1 cellular context compared by ENCODE assay signal in genomic region chr9:101354765-101355708, GRCh38.
A peak's percentile ranks its signal among the peaks of the same experiment; 100 is the strongest.
TF ChIP-seq lines count a peak whose summit lies in the region.

No MANE protein-coding gene starts in this region.

TF ChIP-seq in HepG2, 621 proteins besides CTCF, POLR2A, EP300 and RAD21 (continued from another document and continues in another):
- TF ChIP-seq E2F1 (CRISPR knock-in tag; IDR thresholded peaks at IDR 0.05) (no peak), ZNF230 (CRISPR knock-in tag; IDR thresholded peaks at IDR 0.05) (no peak), CBFB (CRISPR knock-in tag; IDR thresholded peaks at IDR 0.05) (no peak), ZNF331 (CRISPR knock-in tag; IDR thresholded peaks at IDR 0.05) (no peak), ZNF274 (CRISPR knock-in tag; IDR thresholded peaks at IDR 0.05) (peak; percentile 50; the same call in 1 of the 2 replicates), ZNF543 (CRISPR knock-in tag; IDR thresholded peaks at IDR 0.05) (no peak; the same call in 1 of the 2 replicates), ZMYM2 (CRISPR knock-in tag; IDR thresholded peaks at IDR 0.05) (0 out of 2 replicates have a peak, but pooled peaks have one; percentile 49), SP1 (IDR thresholded peaks at IDR 0.05) (no peak), SP1 (CRISPR knock-in tag; IDR thresholded peaks at IDR 0.05) (no peak), ZNF407 (CRISPR knock-in tag; IDR thresholded peaks at IDR 0.05; ENCODE audit: not compliant biosample characterization) (no peak), ZBTB34 (CRISPR knock-in tag; IDR thresholded peaks at IDR 0.05) (0 out of 2 replicates have a peak, but pooled peaks have one; percentile 48), ZNF235 (CRISPR knock-in tag; IDR thresholded peaks at IDR 0.05; ENCODE audit: borderline replicate concordance) (no peak), ZNF550 (CRISPR knock-in tag; IDR thresholded peaks at IDR 0.05; ENCODE audit: borderline replicate concordance) (no peak; the same call in 1 of the 2 replicates), ISX (CRISPR knock-in tag; conservative IDR thresholded peaks at IDR 0.05) (no peak), THYN1 (CRISPR knock-in tag; IDR thresholded peaks at IDR 0.05; ENCODE audit: borderline replicate concordance, low read depth) (no peak), CHCHD3 (CRISPR knock-in tag; IDR thresholded peaks at IDR 0.05) (no peak), MXD3 (CRISPR knock-in tag; IDR thresholded peaks at IDR 0.05) (peak; percentile 43; the same call in 1 of the 2 replicates), SRSF4 (IDR thresholded peaks at IDR 0.05; ENCODE audit: low read depth, low read length, poor library complexity, severe bottlenecking) (no peak), ZNF841 (CRISPR knock-in tag; IDR thresholded peaks at IDR 0.05; ENCODE audit: borderline replicate concordance) (no peak), ZNF782 (CRISPR knock-in tag; IDR thresholded peaks at IDR 0.05; ENCODE audit: borderline replicate concordance) (no peak), ZNF552 (CRISPR knock-in tag; IDR thresholded peaks at IDR 0.05; ENCODE audit: borderline replicate concordance) (no peak), SALL1 (CRISPR knock-in tag; IDR thresholded peaks at IDR 0.05) (peak; percentile 69), ZBTB26 (CRISPR knock-in tag; IDR thresholded peaks at IDR 0.05; ENCODE audit: borderline replicate concordance) (no peak), ZNF646 (CRISPR knock-in tag; IDR thresholded peaks at IDR 0.05) (0 out of 2 replicates have a peak, but pooled peaks have one; percentile 51), ZNF292 (CRISPR knock-in tag; IDR thresholded peaks at IDR 0.05; ENCODE audit: borderline replicate concordance, low read depth) (0 out of 2 replicates have a peak, but pooled peaks have one; percentile 41), MYC (CRISPR knock-in tag; IDR thresholded peaks at IDR 0.05; ENCODE audit: borderline replicate concordance) (0 out of 2 replicates have a peak, but pooled peaks have one; percentile 21), STAG1 (CRISPR knock-in tag; IDR thresholded peaks at IDR 0.05) (no peak), ZHX2 (IDR thresholded peaks at IDR 0.05; ENCODE audit: low read depth) (no peak), ZHX2 (CRISPR knock-in tag; IDR thresholded peaks at IDR 0.05; ENCODE audit: borderline replicate concordance) (no peak), TRIM24 (CRISPR knock-in tag; IDR thresholded peaks at IDR 0.05) (no peak)
